ENCODE assay signal across 27 cellular contexts in the genomic region with DNA sequence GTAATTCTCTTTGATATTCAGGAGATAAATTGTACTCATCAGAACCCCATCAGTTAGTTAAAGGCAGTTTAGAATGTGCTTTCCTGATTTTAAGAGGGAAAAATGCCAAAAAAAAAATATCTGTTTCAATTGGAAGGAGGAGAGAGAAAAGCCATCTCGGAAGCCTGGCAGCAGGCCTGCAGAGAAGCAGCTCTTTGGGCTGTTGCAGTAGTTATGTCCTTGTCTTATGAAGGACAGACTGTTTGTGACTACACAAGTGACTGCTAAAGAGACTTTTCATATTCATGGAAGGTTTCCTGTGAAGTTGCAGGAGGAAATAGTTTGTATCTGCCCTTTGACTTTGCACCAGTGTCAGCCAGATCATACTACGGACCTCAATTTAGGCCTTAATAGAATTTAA.
"Had no signal": no experiment of that assay in that cellular context is flagged by ENCODE, and none has a peak within 500 bp of the region (broad histone marks: within the 10 kb centered on the region; RNA-seq: fewer than 3 reads in every experiment).

No MANE protein-coding gene starts in this region.

- H3K4me1 ChIP-seq: colonic mucosa, foreskin keratinocyte, neural progenitor cell, parathyroid adenoma, suprapubic skin, transverse colon, uterus had no signal

- H3K27me3 ChIP-seq: colonic mucosa, esophagus muscularis mucosa, foreskin keratinocyte, gastroesophageal sphincter, neural progenitor cell, suprapubic skin, transverse colon, upper lobe of right lung, uterus had no signal

- DNase-seq: colonic mucosa; dermis blood vessel endothelial cell; effector memory CD4-positive, alpha-beta T cell; foreskin keratinocyte; immature natural killer cell; islet precursor cell; kidney glomerular epithelial cell; left colon; mesenchymal stem cell; midbrain; naive thymus-derived CD4-positive, alpha-beta T cell; stimulated activated CD4-positive, alpha-beta T cell treated with anti-CD3 and anti-CD28 coated beads, Interleukin-12 subunit alpha, Interleukin-12 subunit beta, amount 100 ng/mL, for 4 hours; stimulated activated CD4-positive, alpha-beta T cell treated with anti-CD3 and anti-CD28 coated beads, Interleukin-1b, Interleukin-23, amount 100 ng/mL, for 48 hours; stimulated activated CD4-positive, alpha-beta T cell treated with anti-CD3 and anti-CD28 coated beads, Interleukin-4, amount 100 ng/mL, for 1 hour; stimulated activated CD8-positive, alpha-beta memory T cell treated with anti-CD3 and anti-CD28 coated beads, Interleukin-4, amount 100 ng/mL, for 48 hours; stimulated activated naive CD4-positive, alpha-beta T cell; stimulated activated naive CD8-positive, alpha-beta T cell treated with anti-CD3 and anti-CD28 coated beads, Interleukin-15, amount 100 ng/mL, for 72 hours; transverse colon; upper lobe of right lung; uterus had no signal

- H3K4me3 ChIP-seq: colonic mucosa, esophagus muscularis mucosa, gastroesophageal sphincter, neural progenitor cell, smooth muscle cell, suprapubic skin, transverse colon, upper lobe of right lung, uterus had no signal

- H3K36me3 ChIP-seq: colonic mucosa, esophagus muscularis mucosa, gastroesophageal sphincter, neural progenitor cell, suprapubic skin, transverse colon, upper lobe of right lung, uterus had no signal

- H3K27ac ChIP-seq: colonic mucosa, esophagus muscularis mucosa, foreskin keratinocyte, gastroesophageal sphincter, neural progenitor cell, parathyroid adenoma, suprapubic skin, transverse colon, upper lobe of right lung, uterus had no signal

- ATAC-seq: foreskin keratinocyte; gastroesophageal sphincter; left colon; naive thymus-derived CD4-positive, alpha-beta T cell; sciatic nerve; stimulated activated naive CD8-positive, alpha-beta T cell treated with anti-CD3 and anti-CD28 coated beads, Interleukin-15, amount 100 ng/mL, for 72 hours; upper lobe of right lung had no signal

- H3K9me3 ChIP-seq: colonic mucosa, esophagus muscularis mucosa, gastroesophageal sphincter, suprapubic skin, transverse colon, upper lobe of right lung, uterus had no signal
